In the genomic region with DNA sequence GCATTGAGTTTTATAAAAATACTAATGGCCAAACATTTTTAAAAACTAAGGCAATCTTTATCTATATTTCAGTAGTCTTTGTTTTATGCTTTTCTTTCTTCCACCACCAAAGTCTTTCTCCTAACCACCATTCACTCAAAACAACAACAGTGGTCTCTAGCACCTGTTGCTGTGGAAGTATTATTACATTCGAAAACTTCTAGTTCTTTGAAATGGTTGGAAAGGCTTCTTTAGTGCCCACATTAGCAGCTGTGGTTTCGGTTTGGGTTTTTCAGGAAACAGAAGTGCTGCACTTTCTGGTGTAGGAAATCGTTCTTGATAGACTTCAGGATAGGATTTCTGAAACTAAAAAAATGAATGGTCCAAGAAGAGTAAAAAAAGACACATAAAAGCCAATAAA, we compare ENCODE assay signal across 9 cellular contexts.
DNase-seq lines count a peak whose midpoint lies in the region; ATAC-seq and TF ChIP-seq lines count a peak whose summit lies in the region.
"Had no signal": no experiment of that assay in that cellular context is flagged by ENCODE, and none has a peak within 500 bp of the region (broad histone marks: within the 10 kb centered on the region; RNA-seq: fewer than 3 reads in every experiment).

No MANE protein-coding gene starts in this region.

- peaks cover 9% of the 10 kb centered on the region; the same call in 1 of the 2 replicates for H4K20me1 ChIP-seq in DND-41 (ENCODE audit: insufficient read depth, low read length)

- H3K4me3 Mint-ChIP-seq in activated CD8-positive, alpha-beta T cell treated with anti-CD3 and anti-CD28 coated beads for 36 hours, result no peak overlapping the region
- H3K4me3 Mint-ChIP-seq in type B pancreatic cell, result no peak overlapping the region

- peaks cover 1% of the 10 kb centered on the region for H3K36me3 Mint-ChIP-seq in activated CD8-positive, alpha-beta T cell treated with anti-CD3 and anti-CD28 coated beads for 36 hours (ENCODE audit: low read depth)
- peaks cover 12% of the 10 kb centered on the region for H3K36me3 Mint-ChIP-seq in type B pancreatic cell

- no peak overlapping the region for H3K27ac Mint-ChIP-seq in activated CD8-positive, alpha-beta T cell treated with anti-CD3 and anti-CD28 coated beads for 36 hours
- no peak overlapping the region for H3K27ac Mint-ChIP-seq in type B pancreatic cell

- DNase-seq in DND-41 (peak; percentile 75), iPS-NIHi11 (ENCODE audit: low spot score) (no peak), type B pancreatic cell (ENCODE audit: extremely low spot score, unreplicated experiment) (no peak), HT-29 (ENCODE audit: low spot score) (no peak), BE2C (no peak)
- DNase-seq in activated CD8-positive, alpha-beta T cell treated with anti-CD3 and anti-CD28 coated beads for 36 hours, result peak; percentile 23
- DNase-seq: NCI-H1105 had no signal

- no peaks in the 10 kb centered on the region for H3K79me2 ChIP-seq in DND-41 (ENCODE audit: insufficient read depth, low read length)

- H2AFZ ChIP-seq in DND-41 (ENCODE audit: low read depth, low read length), result no peak overlapping the region

- H3K9me3 ChIP-seq in DND-41 (ENCODE audit: insufficient read depth, low read length, severe bottlenecking) (no peaks in the 10 kb centered on the region), BE2C (no peaks in the 10 kb centered on the region)

- H3K9me3 Mint-ChIP-seq in activated CD8-positive, alpha-beta T cell treated with anti-CD3 and anti-CD28 coated beads for 36 hours, result no peaks in the 10 kb centered on the region
- H3K9me3 Mint-ChIP-seq in type B pancreatic cell, result no peaks in the 10 kb centered on the region

- ATAC-seq in DND-41 (ENCODE audit: insufficient read depth, low read depth) (peak; percentile 98), GM19467 (IDR thresholded peaks at IDR 0.05; ENCODE audit: unreplicated experiment) (peak; percentile 71), HG03175 (IDR thresholded peaks at IDR 0.05; ENCODE audit: unreplicated experiment) (peak; percentile 84)
- ATAC-seq in activated CD8-positive, alpha-beta T cell treated with anti-CD3 and anti-CD28 coated beads for 36 hours, result peak; percentile 34

- no peak for TF ChIP-seq CTCF in DND-41 (IDR thresholded peaks at IDR 0.05; ENCODE audit: borderline replicate concordance, extremely low read depth, low read length, poor library complexity, severe bottlenecking)
- TF ChIP-seq CTCF in activated CD8-positive, alpha-beta T cell treated with anti-CD3 and anti-CD28 coated beads for 36 hours (IDR thresholded peaks at IDR 0.05), result no peak
- TF ChIP-seq CTCF in type B pancreatic cell (conservative IDR thresholded peaks at IDR 0.05), result no peak
- no peak for TF ChIP-seq CTCF in BE2C (IDR thresholded peaks at IDR 0.05; ENCODE audit: low read depth, low read length)

- peak overlapping the region; percentile 67 for H3K27ac ChIP-seq in DND-41 (ENCODE audit: low read length)

- H3K4me2 ChIP-seq in DND-41 (ENCODE audit: insufficient read depth, low read length), result peak overlapping the region; percentile 45

- no peak overlapping the region for H3K4me3 ChIP-seq in DND-41 (ENCODE audit: low read depth in 1 of 2, low read length in 2 of 2)
- no peak overlapping the region for H3K4me3 ChIP-seq in BE2C (ENCODE audit: low read depth, low read length)

- CTCF ChIA-PET in activated CD8-positive, alpha-beta T cell treated with anti-CD3 and anti-CD28 coated beads for 36 hours (lab: Charles Lee), result no interaction called here

- intact Hi-C loops in activated CD8-positive, alpha-beta T cell treated with anti-CD3 and anti-CD28 coated beads for 36 hours (cut with micrococcal nuclease), result no loop called here

- H3K4me1 ChIP-seq in DND-41 (ENCODE audit: insufficient read depth, low read length) (peaks cover 52% of the 10 kb centered on the region), BE2C (no peaks in the 10 kb centered on the region)

- H3K27me3 ChIP-seq in DND-41 (ENCODE audit: insufficient read depth, low read length, poor library complexity) (no peaks in the 10 kb centered on the region), BE2C (no peaks in the 10 kb centered on the region)

- H3K9ac ChIP-seq in DND-41 (ENCODE audit: low read depth, low read length), result peak overlapping the region; percentile 1; the same call in 1 of the 2 replicates

- POLR2A ChIA-PET in activated CD8-positive, alpha-beta T cell treated with anti-CD3 and anti-CD28 coated beads for 36 hours (lab: Charles Lee), result no interaction called here

- peaks cover 14% of the 10 kb centered on the region for H3K4me1 Mint-ChIP-seq in activated CD8-positive, alpha-beta T cell treated with anti-CD3 and anti-CD28 coated beads for 36 hours (ENCODE audit: low read depth)
- no peaks in the 10 kb centered on the region for H3K4me1 Mint-ChIP-seq in type B pancreatic cell (ENCODE audit: unreplicated experiment)

- H3K27me3 Mint-ChIP-seq in activated CD8-positive, alpha-beta T cell treated with anti-CD3 and anti-CD28 coated beads for 36 hours, result no peaks in the 10 kb centered on the region
- H3K27me3 Mint-ChIP-seq in type B pancreatic cell, result no peaks in the 10 kb centered on the region

- H3K36me3 ChIP-seq in DND-41 (ENCODE audit: insufficient read depth, low read length), result peaks cover 41% of the 10 kb centered on the region
- no peaks in the 10 kb centered on the region for H3K36me3 ChIP-seq in BE2C

Comparison
In these comparisons a context has a peak if more than half of its experiments do, and no peak if none do; other contexts are left out.
1. ATAC-seq: peak in every context shown above with its lines; median percentile 98 in DND-41; 84 in HG03175; 71 in GM19467; 34 in activated CD8-positive, alpha-beta T cell treated with anti-CD3 and anti-CD28 coated beads for 36 hours.
2. DNase-seq: peak in DND-41 (single experiment) and activated CD8-positive, alpha-beta T cell treated with anti-CD3 and anti-CD28 coated beads for 36 hours (single experiment); none in iPS-NIHi11 (single experiment), type B pancreatic cell (single experiment), HT-29 (single experiment) and BE2C (single experiment).